Comparison of ENCODE assay signal across 19 cellular contexts in genomic region chr11:123072762-123073161, GRCh38. TPM values are rescaled to one million over a fixed set of nuclear protein-coding genes. Genes with fewer than 3 reads are reported as not detected.
DNase-seq lines count a peak whose midpoint lies in the region; ATAC-seq and TF ChIP-seq lines count a peak whose summit lies in the region.
"Had no signal": no experiment of that assay in that cellular context is flagged by ENCODE, and none has a peak within 500 bp of the region (broad histone marks: within the 10 kb centered on the region; RNA-seq: fewer than 3 reads in every experiment).

No MANE protein-coding gene starts in this region.

- no peak for TF ChIP-seq CTCF in VCaP (conservative IDR thresholded peaks at IDR 0.05)

- no peaks in the 10 kb centered on the region for H3K79me2 ChIP-seq in Karpas-422 (ENCODE audit: low read length)

- ATAC-seq in CD4-positive, CD25-positive, alpha-beta regulatory T cell (ENCODE audit: low read depth in 2 of 2): no peak
- ATAC-seq in naive B cell (ENCODE audit: low read depth in 2 of 2): no peak
- ATAC-seq: stimulated activated naive CD8-positive, alpha-beta T cell treated with anti-CD3 and anti-CD28 coated beads, Interleukin-15, amount 100 ng/mL, for 72 hours had no signal

- no peaks in the 10 kb centered on the region for H3K9me3 Mint-ChIP-seq in activated CD4-positive, alpha-beta T cell treated with anti-CD3 and anti-CD28 coated beads, Interleukin-2, amount 10 ng/mL, durations not matched to agents 24 days and 14 days
- no peaks in the 10 kb centered on the region for H3K9me3 Mint-ChIP-seq in CD4-positive, CD25-positive, alpha-beta regulatory T cell
- H3K9me3 Mint-ChIP-seq in naive B cell: no peaks in the 10 kb centered on the region
- H3K9me3 Mint-ChIP-seq: stimulated activated naive CD8-positive, alpha-beta T cell treated with anti-CD3 and anti-CD28 coated beads, Interleukin-15, amount 100 ng/mL, for 72 hours had no signal

- intact Hi-C loops in activated CD4-positive, alpha-beta T cell treated with anti-CD3 and anti-CD28 coated beads, Interleukin-2, amount 10 ng/mL, durations not matched to agents 24 days and 14 days (cut with micrococcal nuclease): no loop called here

- peak overlapping the region; percentile 33 for H3K4me3 ChIP-seq in CD4-positive, CD25-positive, alpha-beta regulatory T cell (ENCODE audit: low read depth, low read length)
- no peak overlapping the region for H3K4me3 ChIP-seq in Karpas-422 (ENCODE audit: low read length)
- H3K4me3 ChIP-seq: Peyer's patch, tibial artery had no signal

- DNase-seq in activated CD4-positive, alpha-beta T cell treated with anti-CD3 and anti-CD28 coated beads, Interleukin-2, amount 10 ng/mL, durations not matched to agents 24 days and 14 days: no peak
- no peak for DNase-seq in activated CD4-positive, alpha-beta T cell treated with anti-CD3 and anti-CD28 coated beads for 1 hour
- no peak for DNase-seq in CD4-positive, CD25-positive, alpha-beta regulatory T cell
- no peak for DNase-seq in naive B cell
- no peak for DNase-seq in NOMO-1 treated with DMSO at 0.1 percent for 48 hours (lab: John Stamatoyannopoulos, UW; ENCODE audit: unreplicated experiment)
- DNase-seq in NCI-H1417 (lab: John Stamatoyannopoulos, UW): no peak
- no peak for DNase-seq in Karpas-422
- DNase-seq: activated effector memory CD4-positive, alpha-beta T cell treated with Interleukin-2 at 50 U/mL for 16 hours; amniotic stem cell; IMR-90; NCI-H1092 treated with DMSO at 0.1 percent for 48 hours; NCI-H1930; NCI-H524 treated with DMSO at 0.1 percent for 48 hours; nucleus accumbens; stimulated activated naive CD8-positive, alpha-beta T cell treated with anti-CD3 and anti-CD28 coated beads, Interleukin-15, amount 100 ng/mL, for 72 hours; SW 1271; tibial artery had no signal

- no peak overlapping the region for H3K4me3 Mint-ChIP-seq in activated CD4-positive, alpha-beta T cell treated with anti-CD3 and anti-CD28 coated beads, Interleukin-2, amount 10 ng/mL, durations not matched to agents 24 days and 14 days
- H3K4me3 Mint-ChIP-seq in CD4-positive, CD25-positive, alpha-beta regulatory T cell: peak overlapping the region; percentile 6 to 64 (median 58)
- peak overlapping the region in 1 of 8 donors; percentile 47 for H3K4me3 Mint-ChIP-seq in naive B cell
- H3K4me3 Mint-ChIP-seq: stimulated activated naive CD8-positive, alpha-beta T cell treated with anti-CD3 and anti-CD28 coated beads, Interleukin-15, amount 100 ng/mL, for 72 hours had no signal

- H3K36me3 ChIP-seq in CD4-positive, CD25-positive, alpha-beta regulatory T cell (ENCODE audit: control insufficient read depth, insufficient read depth, low read length): no peaks in the 10 kb centered on the region
- H3K36me3 ChIP-seq in Karpas-422 (ENCODE audit: insufficient read depth, low read length): no peaks in the 10 kb centered on the region
- H3K36me3 ChIP-seq: Peyer's patch had no signal

- H3K27me3 ChIP-seq in CD4-positive, CD25-positive, alpha-beta regulatory T cell (ENCODE audit: control insufficient read depth, insufficient read depth, low read length): no peaks in the 10 kb centered on the region
- H3K27me3 ChIP-seq in Karpas-422 (ENCODE audit: low read length): no peaks in the 10 kb centered on the region
- H3K27me3 ChIP-seq: Peyer's patch, tibial artery had no signal

- H4K20me1 ChIP-seq in Karpas-422 (ENCODE audit: insufficient read depth, low read depth, low read length): no peaks in the 10 kb centered on the region

- no peak overlapping the region for H3K9ac ChIP-seq in Karpas-422 (ENCODE audit: low read length)

- peaks cover 54% of the 10 kb centered on the region for H3K4me1 ChIP-seq in CD4-positive, CD25-positive, alpha-beta regulatory T cell (ENCODE audit: control insufficient read depth, insufficient read depth, low read length, poor library complexity, severe bottlenecking)
- H3K4me1 ChIP-seq in Karpas-422 (ENCODE audit: low read length): peaks cover 23% of the 10 kb centered on the region
- H3K4me1 ChIP-seq: tibial artery had no signal

- peaks cover 51% of the 10 kb centered on the region for H3K4me1 Mint-ChIP-seq in activated CD4-positive, alpha-beta T cell treated with anti-CD3 and anti-CD28 coated beads, Interleukin-2, amount 10 ng/mL, durations not matched to agents 24 days and 14 days
- H3K4me1 Mint-ChIP-seq in CD4-positive, CD25-positive, alpha-beta regulatory T cell: peaks cover 31 to 74% (median 46%) of the 10 kb centered on the region in 4 donors
- H3K4me1 Mint-ChIP-seq in naive B cell: peaks cover 19 to 46% (median 24%) of the 10 kb centered on the region in 3 donors

- peak overlapping the region; percentile 21 for H3K27ac Mint-ChIP-seq in activated CD4-positive, alpha-beta T cell treated with anti-CD3 and anti-CD28 coated beads, Interleukin-2, amount 10 ng/mL, durations not matched to agents 24 days and 14 days
- H3K27ac Mint-ChIP-seq in CD4-positive, CD25-positive, alpha-beta regulatory T cell: peak overlapping the region; percentile 96 to 100 (median 98)
- peak overlapping the region in 4 of 6 donors; percentile 25 to 67 (median 38) for H3K27ac Mint-ChIP-seq in naive B cell
- H3K27ac Mint-ChIP-seq: stimulated activated naive CD8-positive, alpha-beta T cell treated with anti-CD3 and anti-CD28 coated beads, Interleukin-15, amount 100 ng/mL, for 72 hours had no signal

- peak overlapping the region; percentile 38 for H3K27ac ChIP-seq in CD4-positive, CD25-positive, alpha-beta regulatory T cell (ENCODE audit: insufficient read depth, low read length, poor library complexity, severe bottlenecking)
- H3K27ac ChIP-seq in VCaP (peak overlapping the region; percentile 82), Karpas-422 (ENCODE audit: low read length) (no peak overlapping the region)
- H3K27ac ChIP-seq: Peyer's patch, tibial artery had no signal

- H2AFZ ChIP-seq in Karpas-422 (ENCODE audit: low read length): no peak overlapping the region

- no peaks in the 10 kb centered on the region for H3K27me3 Mint-ChIP-seq in activated CD4-positive, alpha-beta T cell treated with anti-CD3 and anti-CD28 coated beads, Interleukin-2, amount 10 ng/mL, durations not matched to agents 24 days and 14 days
- no peaks in the 10 kb centered on the region for H3K27me3 Mint-ChIP-seq in CD4-positive, CD25-positive, alpha-beta regulatory T cell
- H3K27me3 Mint-ChIP-seq in naive B cell: no peaks in the 10 kb centered on the region
- H3K27me3 Mint-ChIP-seq: stimulated activated naive CD8-positive, alpha-beta T cell treated with anti-CD3 and anti-CD28 coated beads, Interleukin-15, amount 100 ng/mL, for 72 hours had no signal

- H3K9me2 ChIP-seq in Karpas-422 (replicated peaks; ENCODE audit: insufficient read depth, low read length): no peaks in the 10 kb centered on the region

- no peak overlapping the region for H3K4me2 ChIP-seq in Karpas-422 (ENCODE audit: low read depth, low read length, poor library complexity, severe bottlenecking)

- H3K9me3 ChIP-seq in CD4-positive, CD25-positive, alpha-beta regulatory T cell (ENCODE audit: control insufficient read depth in 2 of 2, low read length in 2 of 2): no peaks in the 10 kb centered on the region
- no peaks in the 10 kb centered on the region for H3K9me3 ChIP-seq in Karpas-422 (ENCODE audit: low read length)
- H3K9me3 ChIP-seq: Peyer's patch, tibial artery had no signal

- H3K36me3 Mint-ChIP-seq in activated CD4-positive, alpha-beta T cell treated with anti-CD3 and anti-CD28 coated beads, Interleukin-2, amount 10 ng/mL, durations not matched to agents 24 days and 14 days (ENCODE audit: low read depth): peaks cover 12% of the 10 kb centered on the region
- H3K36me3 Mint-ChIP-seq in CD4-positive, CD25-positive, alpha-beta regulatory T cell: peaks cover 6% of the 10 kb centered on the region
- H3K36me3 Mint-ChIP-seq in naive B cell: peaks cover 0 to 6% of the 10 kb centered on the region in 2 donors

RNA-seq across cellular contexts. Expression of gene HSPA8, which starts 10.8 kb away (rescaled TPM):
- total RNA-seq in activated CD4-positive, alpha-beta T cell treated with anti-CD3 and anti-CD28 coated beads, Interleukin-2, amount 10 ng/mL, durations not matched to agents 24 days and 14 days: 4,739 and 4,820 TPM in 2 replicates
- total RNA-seq in CD4-positive, CD25-positive, alpha-beta regulatory T cell: 1,352 TPM
- 1,000 to 10,000 TPM; 1,495 to 1,932 (median 1,615) TPM for polyA plus RNA-seq in CD4-positive, CD25-positive, alpha-beta regulatory T cell
- 100 to 1,000 TPM; 390 to 727 (median 594) TPM for polyA plus RNA-seq in naive B cell (ENCODE audit: low read depth in 6 of 6)
- total RNA-seq in Karpas-422 (2014; rRNA removed; shearing (Covaris generic); ENCODE audit: low replicate concordance): 1,464 and 1,725 TPM in 2 replicates

Comparison
In these comparisons a context has a peak if more than half of its experiments do, and no peak if none do; other contexts are left out.
1. H3K27ac Mint-ChIP-seq: peak in every context shown above with its lines; median percentile 98 in CD4-positive, CD25-positive, alpha-beta regulatory T cell; 38 in naive B cell; 21 in activated CD4-positive, alpha-beta T cell treated with anti-CD3 and anti-CD28 coated beads, Interleukin-2, amount 10 ng/mL, durations not matched to agents 24 days and 14 days.